In genomic region chr9:677461-678097, GRCh38 we compare ENCODE assay signal across 8 cellular contexts.
DNase-seq lines count a peak whose midpoint lies in the region; ATAC-seq and TF ChIP-seq lines count a peak whose summit lies in the region.

No MANE protein-coding gene starts in this region.

- WGBS in heart left ventricle, 4 donors, result 38 to 62% (median 46%) methylated on average over 11 of the region's 11 CpGs

- DNase-seq in heart left ventricle (no peak), cardiac septum (ENCODE audit: low spot score) (no peak), caudate nucleus (lab: John Stamatoyannopoulos, UW) (peak in 1 of 61 donors; percentile 25), NCI-H146 treated with DMSO at 0.1 percent for 48 hours (lab: John Stamatoyannopoulos, UW; ENCODE audit: unreplicated experiment) (no peak), SHP77 (lab: John Stamatoyannopoulos, UW) (no peak), NCI-H1930 (lab: John Stamatoyannopoulos, UW) (no peak)

- peak overlapping the region; percentile 32 for H3K9ac ChIP-seq in mucosa of stomach (ENCODE audit: low read length)

- H3K27ac ChIP-seq in heart left ventricle, result peak overlapping the region in 10 of 12 donors; percentile 20 to 77 (median 46)
- peak overlapping the region; percentile 86 for H3K27ac ChIP-seq in caudate nucleus (ENCODE audit: low read depth, low read length)

- H3K27me3 ChIP-seq in heart left ventricle, result no peaks in the 10 kb centered on the region
- H3K27me3 ChIP-seq in mucosa of stomach (ENCODE audit: control insufficient read depth, insufficient read depth, low read length), result no peaks in the 10 kb centered on the region

- peaks cover 0 to 14% (median 0%) of the 10 kb centered on the region in 9 donors for H3K36me3 ChIP-seq in heart left ventricle
- no peaks in the 10 kb centered on the region for H3K36me3 ChIP-seq in mucosa of stomach (ENCODE audit: control insufficient read depth, insufficient read depth, low read length)

- H3K9me3 ChIP-seq in heart left ventricle (no peaks in the 10 kb centered on the region), mucosa of stomach (ENCODE audit: control insufficient read depth, low read length) (no peaks in the 10 kb centered on the region)

- TF ChIP-seq CTCF in heart left ventricle (IDR thresholded peaks at IDR 0.05), result no peak

- ATAC-seq in heart left ventricle (peak in 2 of 4 donors; percentile 25 to 60), HG02759 (IDR thresholded peaks at IDR 0.05; ENCODE audit: unreplicated experiment) (no peak)

- H3K4me3 ChIP-seq in heart left ventricle (peak overlapping the region; percentile 15 to 61 (median 47)), mucosa of stomach (ENCODE audit: low read length) (peak overlapping the region; percentile 6)

- intact Hi-C loops in heart left ventricle (cut with DNase I), result no loop called here
- intact Hi-C loops in cardiac septum (cut with DNase I), result no loop called here

- TF ChIP-seq POLR2A in heart left ventricle (IDR thresholded peaks at IDR 0.05), result no peak

- H3K4me1 ChIP-seq in heart left ventricle, result peaks cover 0 to 47% (median 28%) of the 10 kb centered on the region in 12 donors
- peaks cover 14% of the 10 kb centered on the region for H3K4me1 ChIP-seq in mucosa of stomach (ENCODE audit: control insufficient read depth, insufficient read depth, low read length)
